Comparison of ENCODE assay signal across 23 cellular contexts in genomic region chr9:136554870-136555269, GRCh38. TPM values are rescaled to one million over a fixed set of nuclear protein-coding genes. Genes with fewer than 3 reads are reported as not detected.
DNase-seq lines count a peak whose midpoint lies in the region; ATAC-seq and TF ChIP-seq lines count a peak whose summit lies in the region.
"Had no signal": no experiment of that assay in that cellular context is flagged by ENCODE, and none has a peak within 500 bp of the region (broad histone marks: within the 10 kb centered on the region; RNA-seq: fewer than 3 reads in every experiment).

No MANE protein-coding gene starts in this region.

- H3K27me3 ChIP-seq in esophagus muscularis mucosa, result no peaks in the 10 kb centered on the region
- H3K27me3 ChIP-seq in upper lobe of right lung, result no peaks in the 10 kb centered on the region
- H3K27me3 ChIP-seq: heart right ventricle had no signal

- intact Hi-C loops in activated CD4-positive, alpha-beta memory T cell treated with anti-CD3 and anti-CD28 coated beads for 36 hours (cut with micrococcal nuclease), result no loop called here
- intact Hi-C loops in esophagus muscularis mucosa (cut with DNase I), result no loop called here
- intact Hi-C loops in upper lobe of right lung (cut with DNase I), result no loop called here

- H3K9me3 Mint-ChIP-seq in activated CD4-positive, alpha-beta memory T cell treated with anti-CD3 and anti-CD28 coated beads for 36 hours, result peaks cover 12% of the 10 kb centered on the region
- H3K9me3 Mint-ChIP-seq in activated CD4-positive, alpha-beta memory T cell treated with anti-CD3 and anti-CD28 coated beads, Interleukin-2, amount 10 ng/mL, durations not matched to agents 7 days and 5 days, result peaks cover 7% of the 10 kb centered on the region
- H3K9me3 Mint-ChIP-seq in nephron progenitor cell, result peaks cover 16% of the 10 kb centered on the region
- H3K9me3 Mint-ChIP-seq: activated T-helper 17 cell treated with anti-CD3 and anti-CD28 coated beads, Interleukin-2, amount 50 U/mL, for 72 hours; natural killer cell had no signal

- peaks cover 24% of the 10 kb centered on the region for H3K4me1 Mint-ChIP-seq in activated CD4-positive, alpha-beta memory T cell treated with anti-CD3 and anti-CD28 coated beads for 36 hours (ENCODE audit: low read depth)
- H3K4me1 Mint-ChIP-seq in activated CD4-positive, alpha-beta memory T cell treated with anti-CD3 and anti-CD28 coated beads, Interleukin-2, amount 10 ng/mL, durations not matched to agents 7 days and 5 days, result peaks cover 20% of the 10 kb centered on the region
- H3K4me1 Mint-ChIP-seq in nephron progenitor cell, result peaks cover 59% of the 10 kb centered on the region

- no peaks in the 10 kb centered on the region for H3K36me3 Mint-ChIP-seq in activated CD4-positive, alpha-beta memory T cell treated with anti-CD3 and anti-CD28 coated beads for 36 hours
- peaks cover 5% of the 10 kb centered on the region for H3K36me3 Mint-ChIP-seq in activated CD4-positive, alpha-beta memory T cell treated with anti-CD3 and anti-CD28 coated beads, Interleukin-2, amount 10 ng/mL, durations not matched to agents 7 days and 5 days (ENCODE audit: low read depth)
- peaks cover 6% of the 10 kb centered on the region for H3K36me3 Mint-ChIP-seq in nephron progenitor cell (ENCODE audit: low read depth)
- H3K36me3 Mint-ChIP-seq: activated naive CD8-positive, alpha-beta T cell; natural killer cell had no signal

- H3K4me1 ChIP-seq in esophagus muscularis mucosa (peaks cover 28 to 75% (median 66%) of the 10 kb centered on the region in 4 donors), upper lobe of right lung (peaks cover 43% of the 10 kb centered on the region)

- H3K4me3 ChIP-seq in esophagus muscularis mucosa (no peak overlapping the region), upper lobe of right lung (no peak overlapping the region)
- H3K4me3 ChIP-seq: A549, heart right ventricle had no signal

- no peak for TF ChIP-seq EP300 in esophagus muscularis mucosa (IDR thresholded peaks at IDR 0.05)

- TF ChIP-seq POLR2A in esophagus muscularis mucosa (IDR thresholded peaks at IDR 0.05; ENCODE audit: low read depth), result no peak

- CTCF ChIA-PET in activated CD4-positive, alpha-beta memory T cell treated with anti-CD3 and anti-CD28 coated beads for 36 hours (lab: Charles Lee), result no interaction called here
- CTCF ChIA-PET in activated CD4-positive, alpha-beta memory T cell treated with anti-CD3 and anti-CD28 coated beads, Interleukin-2, amount 10 ng/mL, durations not matched to agents 7 days and 5 days (lab: Charles Lee), result interaction anchor here (0.6 kb wide), 1 partner anchor 97 kb away, joined by 3 read pairs; no protein-coding TSS in a partner anchor

- TF ChIP-seq CTCF in esophagus muscularis mucosa (IDR thresholded peaks at IDR 0.05) (no peak), nephron progenitor cell (IDR thresholded peaks at IDR 0.05) (no peak), upper lobe of right lung (IDR thresholded peaks at IDR 0.05) (no peak)

- H3K9me3 ChIP-seq in esophagus muscularis mucosa (no peaks in the 10 kb centered on the region), upper lobe of right lung (no peaks in the 10 kb centered on the region)

- peak overlapping the region; percentile 26 for H3K4me3 Mint-ChIP-seq in activated CD4-positive, alpha-beta memory T cell treated with anti-CD3 and anti-CD28 coated beads for 36 hours
- no peak overlapping the region for H3K4me3 Mint-ChIP-seq in activated CD4-positive, alpha-beta memory T cell treated with anti-CD3 and anti-CD28 coated beads, Interleukin-2, amount 10 ng/mL, durations not matched to agents 7 days and 5 days
- no peak overlapping the region for H3K4me3 Mint-ChIP-seq in nephron progenitor cell
- H3K4me3 Mint-ChIP-seq: activated naive CD8-positive, alpha-beta T cell; activated T-helper 17 cell treated with anti-CD3 and anti-CD28 coated beads, Interleukin-2, amount 50 U/mL, for 72 hours; B cell; natural killer cell had no signal

- H3K27ac ChIP-seq in esophagus muscularis mucosa (replicated peaks in 1 of 4) (peak overlapping the region; percentile 18 to 52 (median 36)), upper lobe of right lung (no peak overlapping the region)
- H3K27ac ChIP-seq: heart right ventricle had no signal

- no peaks in the 10 kb centered on the region for H3K27me3 Mint-ChIP-seq in activated CD4-positive, alpha-beta memory T cell treated with anti-CD3 and anti-CD28 coated beads for 36 hours
- peaks cover 15% of the 10 kb centered on the region for H3K27me3 Mint-ChIP-seq in activated CD4-positive, alpha-beta memory T cell treated with anti-CD3 and anti-CD28 coated beads, Interleukin-2, amount 10 ng/mL, durations not matched to agents 7 days and 5 days
- peaks cover 5% of the 10 kb centered on the region for H3K27me3 Mint-ChIP-seq in nephron progenitor cell (ENCODE audit: low read depth, poor library complexity)
- H3K27me3 Mint-ChIP-seq: activated naive CD8-positive, alpha-beta T cell; activated T-helper 17 cell treated with anti-CD3 and anti-CD28 coated beads, Interleukin-2, amount 50 U/mL, for 72 hours; B cell had no signal

- POLR2A ChIA-PET in activated CD4-positive, alpha-beta memory T cell treated with anti-CD3 and anti-CD28 coated beads for 36 hours (lab: Charles Lee), result no interaction called here
- POLR2A ChIA-PET in activated CD4-positive, alpha-beta memory T cell treated with anti-CD3 and anti-CD28 coated beads, Interleukin-2, amount 10 ng/mL, durations not matched to agents 7 days and 5 days (lab: Charles Lee), result interaction anchor here (0.7 to 1.4 kb wide), 2 partner anchors 9 to 11 kb away, joined by 3 read pairs; partner anchors contain the start of gene NOTCH1

- no peak overlapping the region for H3K27ac Mint-ChIP-seq in activated CD4-positive, alpha-beta memory T cell treated with anti-CD3 and anti-CD28 coated beads for 36 hours
- no peak overlapping the region for H3K27ac Mint-ChIP-seq in activated CD4-positive, alpha-beta memory T cell treated with anti-CD3 and anti-CD28 coated beads, Interleukin-2, amount 10 ng/mL, durations not matched to agents 7 days and 5 days
- H3K27ac Mint-ChIP-seq in nephron progenitor cell, result peak overlapping the region; percentile 86
- H3K27ac Mint-ChIP-seq: activated naive CD8-positive, alpha-beta T cell; activated T-helper 17 cell treated with anti-CD3 and anti-CD28 coated beads, Interleukin-2, amount 50 U/mL, for 72 hours; natural killer cell had no signal

- H3K36me3 ChIP-seq in esophagus muscularis mucosa, result no peaks in the 10 kb centered on the region
- H3K36me3 ChIP-seq in upper lobe of right lung, result no peaks in the 10 kb centered on the region
- H3K36me3 ChIP-seq: heart right ventricle had no signal

- ATAC-seq in upper lobe of right lung (peak; percentile 70), GM21619 (IDR thresholded peaks at IDR 0.05; ENCODE audit: unreplicated experiment) (no peak)
- ATAC-seq: activated T-helper 17 cell treated with anti-CD3 and anti-CD28 coated beads, Interleukin-2, amount 50 U/mL, for 72 hours; HCT116; heart right ventricle; natural killer cell had no signal

- WGBS in esophagus muscularis mucosa, result 77% methylated on average over 15 of the region's 19 CpGs

- no peak for DNase-seq in activated CD4-positive, alpha-beta memory T cell treated with anti-CD3 and anti-CD28 coated beads for 36 hours
- no peak for DNase-seq in activated CD4-positive, alpha-beta memory T cell treated with anti-CD3 and anti-CD28 coated beads, Interleukin-2, amount 10 ng/mL, durations not matched to agents 7 days and 5 days
- DNase-seq in esophagus muscularis mucosa (ENCODE audit: extremely low spot score) (no peak), nephron progenitor cell (no peak), upper lobe of right lung (peak; percentile 86), COR-L47 (lab: John Stamatoyannopoulos, UW) (no peak), occipital lobe (lab: John Stamatoyannopoulos, UW) (no peak)
- DNase-seq: activated CD4-positive, alpha-beta T cell treated with anti-CD3 and anti-CD28 coated beads, Interleukin-2, amount 50 U/mL, for 4 hours; activated CD4-positive, CD25-positive, alpha-beta regulatory T cell; activated CD8-positive, alpha-beta memory T cell treated with anti-CD3 and anti-CD28 coated beads, Interleukin-2, amount 50 U/mL, for 48 hours; foreskin fibroblast; heart right ventricle; natural killer cell; NCI-H1048; NCI-H187 treated with DMSO at 0.1 percent for 48 hours; NCI-H69; substantia nigra had no signal

RNA-seq across cellular contexts. Expression of gene NOTCH1, which starts 9.0 kb away (rescaled TPM):
- 10 to 100 TPM; 67.0 to 68.3 TPM for total RNA-seq in activated CD4-positive, alpha-beta memory T cell treated with anti-CD3 and anti-CD28 coated beads for 36 hours
- 10 to 100 TPM; 58.8 to 59.8 TPM for total RNA-seq in activated CD4-positive, alpha-beta memory T cell treated with anti-CD3 and anti-CD28 coated beads, Interleukin-2, amount 10 ng/mL, durations not matched to agents 7 days and 5 days
- total RNA-seq in esophagus muscularis mucosa, result 10 to 100 TPM; 48.6 to 90.6 (median 58.8) TPM
- 114 TPM for total RNA-seq in upper lobe of right lung
- 22.9 TPM for total RNA-seq in occipital lobe
